Comparison of ENCODE assay signal across 1 cellular context in the genomic region with DNA sequence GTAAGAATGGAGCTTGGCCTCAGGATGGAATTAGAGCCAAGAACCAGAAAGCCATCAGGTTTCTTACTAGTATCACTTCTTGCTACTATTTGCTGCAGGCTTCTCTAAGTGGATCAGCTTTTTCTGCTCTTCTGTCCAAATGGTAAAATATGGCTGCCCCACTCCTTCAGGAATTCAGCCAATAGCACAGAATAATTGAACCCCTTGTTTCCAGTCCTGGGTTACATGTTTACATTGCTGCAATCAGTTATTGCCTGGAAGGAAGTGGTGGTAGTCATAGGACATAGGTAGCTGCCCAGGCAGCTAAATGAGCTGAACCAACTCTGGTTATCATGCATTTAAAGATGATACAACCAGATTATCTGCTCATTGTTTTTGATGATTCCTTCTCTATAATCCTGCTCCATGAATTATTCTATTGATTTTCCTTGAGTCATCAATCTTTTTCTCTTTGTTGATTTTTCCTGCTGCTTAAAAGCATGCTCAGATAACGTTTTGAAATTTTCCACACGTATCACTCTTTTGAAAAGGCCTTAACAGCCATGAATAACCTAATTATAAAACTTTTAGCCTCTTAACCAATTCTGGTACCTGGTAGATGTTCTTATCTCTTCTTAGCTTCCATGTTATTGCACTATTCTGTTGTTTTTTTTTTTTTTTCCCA.
TF ChIP-seq lines count a peak whose summit lies in the region.

No MANE protein-coding gene starts in this region.

TF ChIP-seq in SK-N-SH, 30 proteins besides CTCF, POLR2A, EP300 and RAD21 (continued from another document):
- TF ChIP-seq REST (IDR thresholded peaks at IDR 0.05; ENCODE audit: low read depth, low read length) (no peak), USF2 (IDR thresholded peaks at IDR 0.05; ENCODE audit: borderline replicate concordance, low read depth, low read length) (no peak), FOXM1 (IDR thresholded peaks at IDR 0.05; ENCODE audit: low read depth) (no peak), RXRA (IDR thresholded peaks at IDR 0.05; ENCODE audit: borderline replicate concordance, low read depth) (no peak)
